In the genomic region with DNA sequence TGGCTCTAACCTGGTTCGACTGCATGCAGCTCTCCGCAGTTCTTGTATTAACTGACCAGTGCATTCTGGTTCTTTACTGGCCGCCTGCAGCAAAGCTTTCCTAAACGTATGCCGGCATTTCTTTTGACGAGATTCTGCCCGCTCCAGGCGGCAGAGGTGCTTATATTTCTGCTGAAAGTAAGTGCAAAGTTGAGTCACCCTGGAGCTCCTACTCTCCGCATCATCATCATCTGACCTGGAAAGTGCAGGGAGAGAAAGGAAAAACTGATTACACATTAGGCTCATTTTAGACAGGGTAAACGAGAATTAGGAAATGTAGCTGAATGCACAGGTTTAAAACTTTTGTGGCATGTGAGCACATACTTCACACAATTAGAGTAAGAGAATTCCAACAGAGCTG, we compare ENCODE assay signal across 18 cellular contexts.
"Had no signal": no experiment of that assay in that cellular context is flagged by ENCODE, and none has a peak within 500 bp of the region (broad histone marks: within the 10 kb centered on the region; RNA-seq: fewer than 3 reads in every experiment).

No MANE protein-coding gene starts in this region.

- H3K27me3 Mint-ChIP-seq: activated CD4-positive, alpha-beta memory T cell treated with anti-CD3 and anti-CD28 coated beads, Interleukin-2, amount 10 ng/mL, durations not matched to agents 7 days and 5 days; activated CD4-positive, alpha-beta T cell treated with anti-CD3 and anti-CD28 coated beads for 36 hours; activated naive CD4-positive, alpha-beta T cell treated with anti-CD3 and anti-CD28 coated beads, Interleukin-2, amount 50 U/mL, for 24 hours; activated T-cell treated with anti-CD3 and anti-CD28 coated beads, Interleukin-2, amount 50 U/mL, for 24 hours; effector memory CD8-positive, alpha-beta T cell; memory B cell; naive B cell; stimulated activated memory B cell treated with anti-CD40 and anti-IgM and Interleukin-4, amounts not matched to agents 10 μg/mL and 1 μg/mL and 100 μg/mL, for 72 hours had no signal

- DNase-seq: activated CD4-positive, alpha-beta memory T cell treated with anti-CD3 and anti-CD28 coated beads, Interleukin-2, amount 10 ng/mL, durations not matched to agents 7 days and 5 days; activated CD4-positive, alpha-beta T cell treated with anti-CD3 and anti-CD28 coated beads for 36 hours; activated effector memory CD4-positive, alpha-beta T cell treated with Interleukin-2 at 50 U/mL for 16 hours; activated T-cell treated with anti-CD3 and anti-CD28 coated beads, Interleukin-2, amount 50 U/mL, for 24 hours; amniotic stem cell; body of pancreas; dermis blood vessel endothelial cell; effector memory CD8-positive, alpha-beta T cell; foreskin melanocyte; kidney glomerular epithelial cell; mucosa of descending colon; naive B cell; pancreas; spleen; stimulated activated CD4-positive, alpha-beta T cell treated with anti-CD3 and anti-CD28 coated beads, Interleukin-4, amount 100 ng/mL, for 4 hours had no signal

- ATAC-seq: activated CD4-positive, alpha-beta T cell treated with anti-CD3 and anti-CD28 coated beads for 36 hours; body of pancreas; effector memory CD8-positive, alpha-beta T cell; mucosa of descending colon; pancreas; stimulated activated memory B cell treated with anti-CD40 and anti-IgM and Interleukin-4, amounts not matched to agents 10 μg/mL and 1 μg/mL and 100 μg/mL, for 72 hours had no signal

- H3K4me3 Mint-ChIP-seq: activated CD4-positive, alpha-beta memory T cell treated with anti-CD3 and anti-CD28 coated beads, Interleukin-2, amount 10 ng/mL, durations not matched to agents 7 days and 5 days; activated CD4-positive, alpha-beta T cell treated with anti-CD3 and anti-CD28 coated beads for 36 hours; activated naive CD4-positive, alpha-beta T cell treated with anti-CD3 and anti-CD28 coated beads, Interleukin-2, amount 50 U/mL, for 24 hours; activated T-cell treated with anti-CD3 and anti-CD28 coated beads, Interleukin-2, amount 50 U/mL, for 24 hours; effector memory CD8-positive, alpha-beta T cell; memory B cell; naive B cell; stimulated activated memory B cell treated with anti-CD40 and anti-IgM and Interleukin-4, amounts not matched to agents 10 μg/mL and 1 μg/mL and 100 μg/mL, for 72 hours had no signal

- H3K9me3 Mint-ChIP-seq: activated naive CD4-positive, alpha-beta T cell treated with anti-CD3 and anti-CD28 coated beads, Interleukin-2, amount 50 U/mL, for 24 hours; effector memory CD8-positive, alpha-beta T cell; memory B cell had no signal

- H3K27ac Mint-ChIP-seq: activated CD4-positive, alpha-beta memory T cell treated with anti-CD3 and anti-CD28 coated beads, Interleukin-2, amount 10 ng/mL, durations not matched to agents 7 days and 5 days; activated CD4-positive, alpha-beta T cell treated with anti-CD3 and anti-CD28 coated beads for 36 hours; activated naive CD4-positive, alpha-beta T cell treated with anti-CD3 and anti-CD28 coated beads, Interleukin-2, amount 50 U/mL, for 24 hours; activated T-cell treated with anti-CD3 and anti-CD28 coated beads, Interleukin-2, amount 50 U/mL, for 24 hours; effector memory CD8-positive, alpha-beta T cell; memory B cell; stimulated activated memory B cell treated with anti-CD40 and anti-IgM and Interleukin-4, amounts not matched to agents 10 μg/mL and 1 μg/mL and 100 μg/mL, for 72 hours had no signal
